ENCODE assay signal across 8 cellular contexts in genomic region chr10:71319042-71319799, GRCh38. TPM values are rescaled to one million over a fixed set of nuclear protein-coding genes. Genes with fewer than 3 reads are reported as not detected.
DNase-seq lines count a peak whose midpoint lies in the region; ATAC-seq and TF ChIP-seq lines count a peak whose summit lies in the region.

SLC29A3 (plus strand) TSS chr10:71319259; CDS start chr10:71319310, 51 bp downstream.

- peak within 1 kb of the TSS; percentile 65 for H3K4me3 ChIP-seq in kidney epithelial cell (ENCODE audit: low read depth, low read length)

- H3K4me1 Mint-ChIP-seq in central memory CD8-positive, alpha-beta T cell: peaks cover 36% of the 10 kb centered on the region

- H3K36me3 ChIP-seq in kidney epithelial cell (ENCODE audit: control insufficient read depth, insufficient read depth, low read length): no peaks in the 10 kb centered on the region

- ATAC-seq in GM18498 (IDR thresholded peaks at IDR 0.05; ENCODE audit: unreplicated experiment) (peak; percentile 83), HG02981 (IDR thresholded peaks at IDR 0.05; ENCODE audit: unreplicated experiment) (peak; percentile 48)
- peak; percentile 88 for ATAC-seq in central memory CD8-positive, alpha-beta T cell (replicated peaks; ENCODE audit: extremely low read depth, poor library complexity, severe bottlenecking)

- peak within 1 kb of the TSS; percentile 95 for H3K4me3 Mint-ChIP-seq in central memory CD8-positive, alpha-beta T cell

- TF ChIP-seq CTCF in 22Rv1 (IDR thresholded peaks at IDR 0.05) (peak; percentile 87), kidney epithelial cell (IDR thresholded peaks at IDR 0.05; ENCODE audit: insufficient read depth, low read length, poor library complexity, severe bottlenecking) (peak; percentile 95)

- peak within 1 kb of the TSS; percentile 56 for H3K27ac ChIP-seq in 22Rv1

- H3K27ac Mint-ChIP-seq in central memory CD8-positive, alpha-beta T cell (ENCODE audit: low read depth): peak within 1 kb of the TSS; percentile 88

- H3K36me3 Mint-ChIP-seq in central memory CD8-positive, alpha-beta T cell (ENCODE audit: insufficient read depth): peaks cover 7% of the 10 kb centered on the region

- peak; percentile 76 for DNase-seq in NCI-H2171 treated with DMSO at 0.1 percent for 48 hours (lab: John Stamatoyannopoulos, UW)
- peak; percentile 71 for DNase-seq in activated CD4-positive, CD25-positive, alpha-beta regulatory T cell treated with anti-CD3 and anti-CD28 coated beads, Interleukin-2, amount 50 U/mL, for 16 hours (ENCODE audit: low read depth, low spot score)
- DNase-seq in central memory CD8-positive, alpha-beta T cell (ENCODE audit: low spot score in 2 of 2): peak; percentile 68 to 75
- DNase-seq in kidney epithelial cell (ENCODE audit: low read depth): no peak
- peak; percentile 90 for DNase-seq in stimulated activated CD4-positive, alpha-beta T cell treated with anti-CD3 and anti-CD28 coated beads, Interleukin-15, amount 100 ng/mL, for 24 hours

- peaks cover 4% of the 10 kb centered on the region for H3K27me3 ChIP-seq in kidney epithelial cell (ENCODE audit: control insufficient read depth, insufficient read depth, low read length)

- H3K27me3 Mint-ChIP-seq in central memory CD8-positive, alpha-beta T cell: no peaks in the 10 kb centered on the region

- no peaks in the 10 kb centered on the region for H3K9me3 Mint-ChIP-seq in central memory CD8-positive, alpha-beta T cell

RNA-seq across cellular contexts. Expression of gene SLC29A3, which starts in this region (rescaled TPM):
- total RNA-seq in kidney epithelial cell: 3.6 TPM in 2 replicates
